In genomic region chr11:96052921-96053631, GRCh38 we compare ENCODE assay signal across 11 cellular contexts.
A peak's percentile ranks its signal among the peaks of the same experiment; 100 is the strongest.
DNase-seq lines count a peak whose midpoint lies in the region; ATAC-seq and TF ChIP-seq lines count a peak whose summit lies in the region.
"Had no signal": no experiment of that assay in that cellular context is flagged by ENCODE, and none has a peak within 500 bp of the region (broad histone marks: within the 10 kb centered on the region; RNA-seq: fewer than 3 reads in every experiment).

No MANE protein-coding gene starts in this region.

- no peaks in the 10 kb centered on the region for H3K27me3 Mint-ChIP-seq in CD8-positive, alpha-beta T cell (ENCODE audit: low read depth)
- H3K27me3 Mint-ChIP-seq: activated CD4-positive, alpha-beta T cell treated with anti-CD3 and anti-CD28 coated beads, Interleukin-2, amount 10 ng/mL, durations not matched to agents 24 days and 14 days had no signal

- H3K27me3 ChIP-seq in SJCRH30: no peaks in the 10 kb centered on the region
- H3K27me3 ChIP-seq in CD8-positive, alpha-beta T cell (ENCODE audit: insufficient read depth, low read length): no peaks in the 10 kb centered on the region

- H3K4me3 ChIP-seq in SJCRH30 (no peak overlapping the region), mucosa of descending colon (no peak overlapping the region)
- no peak overlapping the region for H3K4me3 ChIP-seq in CD8-positive, alpha-beta T cell (ENCODE audit: low read depth, low read length)

- no peak for TF ChIP-seq CTCF in CD8-positive, alpha-beta T cell (IDR thresholded peaks at IDR 0.05)
- no peak for TF ChIP-seq CTCF in mucosa of descending colon (IDR thresholded peaks at IDR 0.05)

- H3K27ac ChIP-seq in SJCRH30: peak overlapping the region; percentile 66
- H3K27ac ChIP-seq in CD8-positive, alpha-beta T cell (ENCODE audit: low read depth, low read length): no peak overlapping the region

- peak; percentile 80 for DNase-seq in ELR (ENCODE audit: low read depth)
- peak; percentile 59 to 71 for DNase-seq in SJCRH30
- peak; percentile 71 for DNase-seq in kidney tubule cell (ENCODE audit: low spot score)
- DNase-seq in stimulated activated CD8-positive, alpha-beta memory T cell treated with anti-CD3 and anti-CD28 coated beads, Interleukin-4, amount 100 ng/mL, for 48 hours: no peak
- no peak for DNase-seq in NCI-H1105 treated with DMSO at 0.1 percent for 48 hours (lab: John Stamatoyannopoulos, UW)
- DNase-seq in CD8-positive, alpha-beta T cell: no peak
- DNase-seq in mucosa of descending colon: no peak
- DNase-seq: activated CD4-positive, alpha-beta T cell treated with anti-CD3 and anti-CD28 coated beads, Interleukin-2, amount 10 ng/mL, durations not matched to agents 24 days and 14 days; midbrain; NCI-H2227 treated with DMSO at 0.1 percent for 48 hours had no signal

- intact Hi-C loops in CD8-positive, alpha-beta T cell (cut with DNase I, micrococcal nuclease): no loop called here
- intact Hi-C loops in mucosa of descending colon (cut with DNase I, micrococcal nuclease): no loop called here

- no peaks in the 10 kb centered on the region for H3K9me3 ChIP-seq in SJCRH30 (replicated peaks)
- no peaks in the 10 kb centered on the region for H3K9me3 ChIP-seq in CD8-positive, alpha-beta T cell (ENCODE audit: low read length)
- H3K9me3 ChIP-seq in mucosa of descending colon: no peaks in the 10 kb centered on the region

- H3K36me3 ChIP-seq in SJCRH30 (no peaks in the 10 kb centered on the region), mucosa of descending colon (ENCODE audit: low read depth) (no peaks in the 10 kb centered on the region)
- no peaks in the 10 kb centered on the region for H3K36me3 ChIP-seq in CD8-positive, alpha-beta T cell (ENCODE audit: insufficient read depth, low read length)

- peaks cover 55% of the 10 kb centered on the region for H3K4me1 Mint-ChIP-seq in CD8-positive, alpha-beta T cell (ENCODE audit: low read depth)

- POLR2A ChIA-PET in CD8-positive, alpha-beta T cell (lab: Charles Lee): interaction anchor here (1.7 to 3.3 kb wide), 2 partner anchors 191 to 289 kb away, joined by 4 to 24 read pairs; partner anchors contain the start of gene MAML2

- ATAC-seq in GM21619 (IDR thresholded peaks at IDR 0.05; ENCODE audit: unreplicated experiment) (peak; percentile 26), mucosa of descending colon (no peak)
- ATAC-seq in CD8-positive, alpha-beta T cell: no peak

- H3K27ac Mint-ChIP-seq in CD8-positive, alpha-beta T cell: no peak overlapping the region
- H3K27ac Mint-ChIP-seq: activated CD4-positive, alpha-beta T cell treated with anti-CD3 and anti-CD28 coated beads, Interleukin-2, amount 10 ng/mL, durations not matched to agents 24 days and 14 days had no signal

- H3K9me3 Mint-ChIP-seq in CD8-positive, alpha-beta T cell: no peaks in the 10 kb centered on the region

- H3K4me1 ChIP-seq in SJCRH30 (peaks cover 21% of the 10 kb centered on the region; the same call in 1 of the 2 replicates), mucosa of descending colon (ENCODE audit: low read depth) (no peaks in the 10 kb centered on the region)
- H3K4me1 ChIP-seq in CD8-positive, alpha-beta T cell (ENCODE audit: insufficient read depth, low read length): peaks cover 16% of the 10 kb centered on the region

- H3K4me3 Mint-ChIP-seq in CD8-positive, alpha-beta T cell: no peak overlapping the region
- H3K4me3 Mint-ChIP-seq: activated CD4-positive, alpha-beta T cell treated with anti-CD3 and anti-CD28 coated beads, Interleukin-2, amount 10 ng/mL, durations not matched to agents 24 days and 14 days had no signal

- H3K36me3 Mint-ChIP-seq in CD8-positive, alpha-beta T cell: peaks cover 37% of the 10 kb centered on the region

- CTCF ChIA-PET in CD8-positive, alpha-beta T cell (lab: Charles Lee): interaction anchor here (0.5 to 7.2 kb wide), 5 partner anchors 37 to 341 kb away, joined by 3 to 98 read pairs (median 3); partner anchors contain the start of gene MAML2

Comparison
In these comparisons a context has a peak if more than half of its experiments do, and no peak if none do; other contexts are left out.
1. DNase-seq: peak in ELR (single experiment), SJCRH30 (2 of 2) and kidney tubule cell (single experiment); none in stimulated activated CD8-positive, alpha-beta memory T cell treated with anti-CD3 and anti-CD28 coated beads, Interleukin-4, amount 100 ng/mL, for 48 hours (single experiment), NCI-H1105 treated with DMSO at 0.1 percent for 48 hours (single experiment), CD8-positive, alpha-beta T cell (0 of 7) and mucosa of descending colon (0 of 3).